Comparison of ENCODE assay signal across 30 cellular contexts in genomic region chr3:134711284-134711683, GRCh38.
A peak's percentile ranks its signal among the peaks of the same experiment; 100 is the strongest.
DNase-seq lines count a peak whose midpoint lies in the region; ATAC-seq, FAIRE-seq and TF ChIP-seq lines count a peak whose summit lies in the region.
"Had no signal": no experiment of that assay in that cellular context is flagged by ENCODE, and none has a peak within 500 bp of the region (broad histone marks: within the 10 kb centered on the region; RNA-seq: fewer than 3 reads in every experiment).

No MANE protein-coding gene starts in this region.

- H3K27me3 ChIP-seq in astrocyte (ENCODE audit: insufficient read depth, low read length) (no peaks in the 10 kb centered on the region), kidney epithelial cell (ENCODE audit: control insufficient read depth, insufficient read depth, low read length) (no peaks in the 10 kb centered on the region)
- H3K27me3 ChIP-seq: colonic mucosa, spleen, tibial artery had no signal

- H4K20me1 ChIP-seq in astrocyte (ENCODE audit: insufficient read depth, low read length), result no peaks in the 10 kb centered on the region

- peak; percentile 48 for DNase-seq in EH (ENCODE audit: low read depth)
- DNase-seq in HT1080 (ENCODE audit: low read depth), result peak; percentile 86
- DNase-seq in astrocyte (ENCODE audit: low read depth), result peak; percentile 15
- peak; percentile 12 for DNase-seq in kidney epithelial cell (ENCODE audit: low read depth)
- DNase-seq in anterior cingulate cortex (lab: John Stamatoyannopoulos, UW), result no peak
- DNase-seq in activated gamma-delta T cell (lab: John Stamatoyannopoulos, UW), result no peak
- DNase-seq: activated CD4-positive, alpha-beta T cell treated with anti-CD3 and anti-CD28 coated beads, Interleukin-2, amount 50 U/mL, for 1 hour; BE2C; colonic mucosa; endodermal cell; left colon; mesendoderm; MV-4-11; naive B cell; NCI-H187; NCI-H345; NCI-H82; occipital lobe; SHP77 treated with DMSO at 0.1 percent for 48 hours; spleen; stimulated activated CD4-positive, alpha-beta T cell treated with anti-CD3 and anti-CD28 coated beads, Interleukin-4, amount 100 ng/mL, for 24 hours; stimulated activated naive CD8-positive, alpha-beta T cell treated with anti-CD3 and anti-CD28 coated beads, Interleukin-15, Interleukin-2, amounts not matched to agents 100 U/mL and 50 U/mL, for 24 hours; tibial artery had no signal

- ATAC-seq in GM19463 (IDR thresholded peaks at IDR 0.05; ENCODE audit: unreplicated experiment) (no peak), HG03135 (IDR thresholded peaks at IDR 0.05; ENCODE audit: unreplicated experiment) (no peak)
- ATAC-seq: K562; left colon; stimulated activated naive CD8-positive, alpha-beta T cell treated with anti-CD3 and anti-CD28 coated beads, Interleukin-15, Interleukin-2, amounts not matched to agents 100 U/mL and 50 U/mL, for 24 hours had no signal

- no peak for TF ChIP-seq CTCF in astrocyte (IDR thresholded peaks at IDR 0.05; ENCODE audit: insufficient read depth, low read depth, low read length)
- no peak for TF ChIP-seq CTCF in kidney epithelial cell (IDR thresholded peaks at IDR 0.05; ENCODE audit: insufficient read depth, low read length, poor library complexity, severe bottlenecking)

- no peak overlapping the region for H3K27ac ChIP-seq in astrocyte (ENCODE audit: low read depth, low read length)
- H3K27ac ChIP-seq: colonic mucosa, spleen, tibial artery, VCaP had no signal

- no peak overlapping the region for H2AFZ ChIP-seq in astrocyte (ENCODE audit: low read depth, low read length)

- peaks cover 7% of the 10 kb centered on the region for H3K27me3 Mint-ChIP-seq in astrocyte (ENCODE audit: low read depth, unreplicated experiment)

- no peaks in the 10 kb centered on the region for H3K9me3 Mint-ChIP-seq in astrocyte (ENCODE audit: unreplicated experiment)
- H3K9me3 Mint-ChIP-seq: endodermal cell, naive B cell had no signal

- H3K27ac Mint-ChIP-seq in astrocyte (ENCODE audit: unreplicated experiment), result no peak overlapping the region
- H3K27ac Mint-ChIP-seq: activated naive CD8-positive, alpha-beta T cell; endodermal cell had no signal

- no peaks in the 10 kb centered on the region for H3K9me3 ChIP-seq in astrocyte (ENCODE audit: insufficient read depth, low read depth, low read length)
- H3K9me3 ChIP-seq: BE2C, colonic mucosa, spleen, tibial artery had no signal

- H3K4me1 ChIP-seq in astrocyte (ENCODE audit: insufficient read depth, low read length), result peaks cover 27% of the 10 kb centered on the region
- H3K4me1 ChIP-seq: colonic mucosa, spleen had no signal

- FAIRE-seq in astrocyte (lab: Jason Lieb, UNC), result no peak
- FAIRE-seq: H1, K562 had no signal

- H3K36me3 ChIP-seq in astrocyte (ENCODE audit: insufficient read depth, low read length) (no peaks in the 10 kb centered on the region), kidney epithelial cell (ENCODE audit: control insufficient read depth, insufficient read depth, low read length) (no peaks in the 10 kb centered on the region)
- H3K36me3 ChIP-seq: BE2C, colonic mucosa, spleen, tibial artery had no signal

- H3K9ac ChIP-seq in astrocyte (ENCODE audit: low read length), result no peak overlapping the region

- no peak overlapping the region for H3K4me3 Mint-ChIP-seq in astrocyte (ENCODE audit: unreplicated experiment)
- H3K4me3 Mint-ChIP-seq: activated naive CD8-positive, alpha-beta T cell; brain; endodermal cell; naive B cell had no signal

- no peak overlapping the region for H3K4me2 ChIP-seq in astrocyte (ENCODE audit: low read length)

- no peak overlapping the region for H3K4me3 ChIP-seq in astrocyte (ENCODE audit: insufficient read depth, low read depth, low read length)
- H3K4me3 ChIP-seq in kidney epithelial cell (ENCODE audit: low read depth, low read length), result no peak overlapping the region
- H3K4me3 ChIP-seq: colonic mucosa, K562, spleen, tibial artery had no signal

- peaks cover 23% of the 10 kb centered on the region for H3K4me1 Mint-ChIP-seq in astrocyte (ENCODE audit: low read depth, unreplicated experiment)
- H3K4me1 Mint-ChIP-seq: endodermal cell had no signal

- no peaks in the 10 kb centered on the region for H3K36me3 Mint-ChIP-seq in astrocyte (ENCODE audit: low read depth, unreplicated experiment)
- H3K36me3 Mint-ChIP-seq: activated naive CD8-positive, alpha-beta T cell; brain; naive B cell had no signal

- H3K79me2 ChIP-seq in astrocyte (ENCODE audit: insufficient read depth, low read length), result no peaks in the 10 kb centered on the region

Comparison
In these comparisons a context has a peak if more than half of its experiments do, and no peak if none do; other contexts are left out.
1. DNase-seq: peak in EH (single experiment), HT1080 (single experiment), astrocyte (single experiment) and kidney epithelial cell (single experiment); none in anterior cingulate cortex (0 of 58) and activated gamma-delta T cell (single experiment).